Comparison of ENCODE assay signal across 21 cellular contexts in genomic region chr11:128532571-128533091, GRCh38. TPM values are rescaled to one million over a fixed set of nuclear protein-coding genes. Genes with fewer than 3 reads are reported as not detected.
DNase-seq lines count a peak whose midpoint lies in the region; FAIRE-seq and TF ChIP-seq lines count a peak whose summit lies in the region.
"Had no signal": no experiment of that assay in that cellular context is flagged by ENCODE, and none has a peak within 500 bp of the region (broad histone marks: within the 10 kb centered on the region; RNA-seq: fewer than 3 reads in every experiment).

No MANE protein-coding gene starts in this region.

- peaks cover 14% of the 10 kb centered on the region for H3K27me3 Mint-ChIP-seq in MCF 10A (ENCODE audit: insufficient read depth, unreplicated experiment)
- H3K27me3 Mint-ChIP-seq: activated naive CD4-positive, alpha-beta T cell treated with anti-CD3 and anti-CD28 coated beads, Interleukin-2, amount 50 U/mL, for 24 hours; stimulated activated naive CD8-positive, alpha-beta T cell treated with anti-CD3 and anti-CD28 coated beads, Interleukin-15, amount 100 ng/mL, for 72 hours had no signal

- DNase-seq in breast epithelium (ENCODE audit: low spot score in 2 of 2) (no peak), MCF 10A (ENCODE audit: unreplicated experiment) (no peak), bronchial epithelial cell (ENCODE audit: low read depth) (no peak), keratinocyte (ENCODE audit: low read depth, low spot score) (no peak), NOMO-1 treated with dmso at 0.1 percent for 144 hours (lab: John Stamatoyannopoulos, UW; ENCODE audit: unreplicated experiment) (no peak), SKM-1 treated with dmso at 0.1 percent for 144 hours (lab: John Stamatoyannopoulos, UW; ENCODE audit: unreplicated experiment) (no peak), NOMO-1 treated with DMSO at 0.1 percent for 48 hours (lab: John Stamatoyannopoulos, UW; ENCODE audit: unreplicated experiment) (no peak)
- no peak for DNase-seq in activated CD4-positive, alpha-beta T cell treated with anti-CD3 and anti-CD28 coated beads, Interleukin-2, amount 50 U/mL, for 1 hour
- DNase-seq: activated CD4-positive, alpha-beta T cell treated with anti-CD3 and anti-CD28 coated beads, Interleukin-2, amount 50 U/mL, for 4 hours; activated T-cell treated with anti-CD3 and anti-CD28 coated beads, Interleukin-2, amount 50 U/mL, for 1 hour; effector memory CD4-positive, alpha-beta T cell; KG1; lower lobe of right lung; natural killer cell; NCI-H1436 treated with DMSO at 0.1 percent for 48 hours; NCI-H446 treated with DMSO at 0.1 percent for 48 hours; PC-3; stimulated activated naive CD8-positive, alpha-beta T cell treated with anti-CD3 and anti-CD28 coated beads, Interleukin-15, amount 100 ng/mL, for 72 hours had no signal

- H3K27me3 ChIP-seq in breast epithelium (no peaks in the 10 kb centered on the region), bronchial epithelial cell (ENCODE audit: control insufficient read depth, insufficient read depth, low read length) (no peaks in the 10 kb centered on the region), keratinocyte (ENCODE audit: control insufficient read depth, extremely low read depth, insufficient read depth, low read length) (no peaks in the 10 kb centered on the region)
- H3K27me3 ChIP-seq: vagina had no signal

- dilution Hi-C loops in keratinocyte (cut with MboI; ENCODE audit: extremely low pct_ligation_motif_present, low sequenced_read_pairs): no loop called here

- no peaks in the 10 kb centered on the region for H4K20me1 ChIP-seq in keratinocyte (ENCODE audit: control insufficient read depth, extremely low read depth, insufficient read depth, low read length)

- intact Hi-C loops in breast epithelium (cut with DNase I; ENCODE audit: low total_unique reads): no loop called here
- intact Hi-C loops in MCF 10A (cut with micrococcal nuclease): loop anchor here (5.0 kb wide), 1 partner anchor 50 kb away; no protein-coding TSS in a partner anchor

- no peak overlapping the region for H3K27ac Mint-ChIP-seq in MCF 10A (ENCODE audit: low read depth, unreplicated experiment)
- H3K27ac Mint-ChIP-seq: CD14-positive monocyte; natural killer cell; stimulated activated naive CD8-positive, alpha-beta T cell treated with anti-CD3 and anti-CD28 coated beads, Interleukin-15, amount 100 ng/mL, for 72 hours had no signal

- POLR2A ChIA-PET in MCF 10A (lab: Yijun Ruan, JAX): interaction anchor here (0.6 to 1.6 kb wide), 8 partner anchors 9 to 343 kb away, joined by 3 to 8 read pairs (median 4); no protein-coding TSS in a partner anchor

- peak overlapping the region; percentile 53 for H3K4me2 ChIP-seq in keratinocyte (ENCODE audit: control insufficient read depth, extremely low read depth, insufficient read depth, low read depth, low read length)

- H3K9ac ChIP-seq in keratinocyte (ENCODE audit: control insufficient read depth, extremely low read depth, insufficient read depth, low read length): no peak overlapping the region

- FAIRE-seq in bronchial epithelial cell (lab: Jason Lieb, UNC) (peak; percentile 52), keratinocyte (lab: Jason Lieb, UNC) (no peak)

- H3K4me1 ChIP-seq in breast epithelium (peaks cover 0 to 7% of the 10 kb centered on the region in 2 donors), keratinocyte (ENCODE audit: control insufficient read depth, extremely low read depth, insufficient read depth, low read length) (peaks cover 20% of the 10 kb centered on the region)
- H3K4me1 ChIP-seq: lower lobe of right lung had no signal

- H3K27ac ChIP-seq in breast epithelium: peak overlapping the region; percentile 64 to 66
- no peak overlapping the region for H3K27ac ChIP-seq in keratinocyte (ENCODE audit: control insufficient read depth, insufficient read depth, low read length)
- H3K27ac ChIP-seq: lower lobe of right lung, vagina had no signal

- TF ChIP-seq CTCF in breast epithelium (IDR thresholded peaks at IDR 0.05): no peak
- TF ChIP-seq CTCF in MCF 10A (IDR thresholded peaks at IDR 0.05; ENCODE audit: unreplicated experiment): no peak
- no peak for TF ChIP-seq CTCF in bronchial epithelial cell (IDR thresholded peaks at IDR 0.05; ENCODE audit: insufficient read depth, low read length, severe bottlenecking)
- TF ChIP-seq CTCF in keratinocyte (optimal IDR thresholded peaks at IDR 0.05 in 1 of 3, IDR thresholded peaks at IDR 0.05 in 1 of 3, conservative IDR thresholded peaks at IDR 0.05 in 1 of 3; ENCODE audit: extremely low read depth in 1 of 3, insufficient read depth in 2 of 3, low read length in 3 of 3): no peak

- no peaks in the 10 kb centered on the region for H3K36me3 ChIP-seq in breast epithelium
- no peaks in the 10 kb centered on the region for H3K36me3 ChIP-seq in bronchial epithelial cell (ENCODE audit: control insufficient read depth, insufficient read depth, low read length)
- H3K36me3 ChIP-seq in keratinocyte (ENCODE audit: control insufficient read depth in 2 of 2, extremely low read depth in 1 of 2, insufficient read depth in 2 of 2, low read length in 2 of 2): no peaks in the 10 kb centered on the region
- H3K36me3 ChIP-seq: lower lobe of right lung, vagina had no signal

- no peak for TF ChIP-seq POLR2A in breast epithelium (IDR thresholded peaks at IDR 0.05)

- H2AFZ ChIP-seq in keratinocyte (ENCODE audit: control insufficient read depth, low read length): no peak overlapping the region

- CTCF ChIA-PET in MCF 10A (lab: Yijun Ruan, JAX): interaction anchor here (0.7 to 1.5 kb wide), 8 partner anchors 10 to 189 kb away, joined by 3 to 8 read pairs (median 4); no protein-coding TSS in a partner anchor

- H3K9me3 ChIP-seq in breast epithelium (no peaks in the 10 kb centered on the region), keratinocyte (ENCODE audit: control insufficient read depth, low read depth, low read length) (no peaks in the 10 kb centered on the region)
- H3K9me3 ChIP-seq: lower lobe of right lung, vagina had no signal

- no peaks in the 10 kb centered on the region for H3K36me3 Mint-ChIP-seq in MCF 10A (ENCODE audit: insufficient read depth, unreplicated experiment)
- H3K36me3 Mint-ChIP-seq: activated naive CD4-positive, alpha-beta T cell treated with anti-CD3 and anti-CD28 coated beads, Interleukin-2, amount 50 U/mL, for 24 hours; CD14-positive monocyte; natural killer cell had no signal

- H3K4me3 ChIP-seq in breast epithelium (no peak overlapping the region), bronchial epithelial cell (ENCODE audit: low read depth, low read length) (no peak overlapping the region), keratinocyte (ENCODE audit: control insufficient read depth in 2 of 3, extremely low read depth in 1 of 3, insufficient read depth in 2 of 3, low read depth in 1 of 3, low read length in 3 of 3) (no peak overlapping the region)
- H3K4me3 ChIP-seq: lower lobe of right lung, vagina had no signal

- no peaks in the 10 kb centered on the region for H3K9me3 Mint-ChIP-seq in MCF 10A (ENCODE audit: unreplicated experiment)
- H3K9me3 Mint-ChIP-seq: activated naive CD4-positive, alpha-beta T cell treated with anti-CD3 and anti-CD28 coated beads, Interleukin-2, amount 50 U/mL, for 24 hours; natural killer cell had no signal

- H3K9me1 ChIP-seq in keratinocyte (ENCODE audit: control insufficient read depth, extremely low read depth, insufficient read depth, low read length): no peaks in the 10 kb centered on the region

- peaks cover 27% of the 10 kb centered on the region for H3K4me1 Mint-ChIP-seq in MCF 10A (ENCODE audit: insufficient read depth, unreplicated experiment)

- H3K79me2 ChIP-seq in keratinocyte (ENCODE audit: control insufficient read depth, insufficient read depth, low read length): no peaks in the 10 kb centered on the region

- BruUV-seq in MCF 10A (replicated peaks; lab: Mats Ljungman, UMichigan): no TSS peak

- H3K4me3 Mint-ChIP-seq in MCF 10A (ENCODE audit: unreplicated experiment): no peak overlapping the region
- H3K4me3 Mint-ChIP-seq: activated naive CD4-positive, alpha-beta T cell treated with anti-CD3 and anti-CD28 coated beads, Interleukin-2, amount 50 U/mL, for 24 hours; CD14-positive monocyte; natural killer cell; stimulated activated naive CD8-positive, alpha-beta T cell treated with anti-CD3 and anti-CD28 coated beads, Interleukin-15, amount 100 ng/mL, for 72 hours had no signal

RNA-seq across cellular contexts. Expression of gene ETS1, which starts 54.7 kb away (rescaled TPM):
- 10 to 100 TPM; 65.6 to 92.1 (median 73.2) TPM for total RNA-seq in breast epithelium
- total RNA-seq in MCF 10A (2022): 63.2 and 82.0 TPM in 2 replicates
- 45.4 and 62.7 TPM in 2 replicates for total RNA-seq in bronchial epithelial cell
- 24.0 to 57.0 TPM (median 41.0 TPM) in 3 replicates for polyA plus RNA-seq in keratinocyte
- 20.0 TPM for polyA plus RNA-seq in keratinocyte (2011; ENCODE audit: low read depth)
- 27.8 and 34.7 TPM in 2 replicates for polyA plus RNA-seq in keratinocyte (2011; cell fraction: cytosol; rRNA removed)
- 30.5 and 33.9 TPM in 2 replicates for polyA plus RNA-seq in keratinocyte (2011; cell fraction: nucleus; rRNA removed)
- polyA plus RNA-seq in keratinocyte (2012; ENCODE audit: low replicate concordance): 28.8 and 64.2 TPM in 2 replicates
- 34.3 to 66.3 TPM (median 49.6 TPM) in 3 replicates for polyA minus RNA-seq in keratinocyte
- 21.5 TPM for polyA minus RNA-seq in keratinocyte (2011; cell fraction: cytosol; rRNA and poly(A)+ RNA removed)
- polyA minus RNA-seq in keratinocyte (2011; cell fraction: nucleus; rRNA and poly(A)+ RNA removed): 21.9 and 37.5 TPM in 2 replicates
